In the genomic region with DNA sequence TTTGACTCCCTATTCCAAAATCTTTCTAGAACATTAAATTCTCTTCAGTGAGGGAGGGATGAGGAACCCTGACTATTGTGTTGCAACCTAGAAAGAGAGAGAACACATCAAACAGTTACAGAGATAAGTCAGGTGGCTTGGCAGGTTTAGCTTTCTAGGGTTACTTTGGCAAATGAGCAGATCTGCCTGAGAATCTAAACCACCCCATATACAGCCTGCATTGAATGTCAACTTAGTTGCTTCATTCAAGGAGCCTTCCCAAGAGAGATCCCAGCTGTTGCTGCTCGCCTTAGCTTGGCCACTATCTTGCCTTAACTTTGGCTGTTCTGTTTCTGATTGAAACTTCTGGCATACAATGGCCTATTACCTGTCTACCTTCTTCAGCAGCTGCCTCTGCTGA, we compare ENCODE assay signal across 9 cellular contexts.
"Had no signal": no experiment of that assay in that cellular context is flagged by ENCODE, and none has a peak within 500 bp of the region (broad histone marks: within the 10 kb centered on the region; RNA-seq: fewer than 3 reads in every experiment).

No MANE protein-coding gene starts in this region.

- H3K27me3 ChIP-seq: ascending aorta, breast epithelium, suprapubic skin had no signal

- H3K9me3 ChIP-seq: ascending aorta, breast epithelium, suprapubic skin had no signal

- DNase-seq: activated CD4-positive, alpha-beta T cell treated with anti-CD3 and anti-CD28 coated beads, Interleukin-2, amount 10 ng/mL, durations not matched to agents 7 days and 5 days; activated naive CD4-positive, alpha-beta T cell treated with Interleukin-2 at 50 U/mL for 16 hours; islet precursor cell; nucleus accumbens; T-cell; T-helper 9 cell had no signal

- H3K4me1 ChIP-seq: breast epithelium, suprapubic skin had no signal

- H3K36me3 ChIP-seq: ascending aorta, breast epithelium, suprapubic skin had no signal

- H3K27ac ChIP-seq: breast epithelium, suprapubic skin had no signal

- H3K4me3 ChIP-seq: ascending aorta, breast epithelium, suprapubic skin had no signal
